Comparison of ENCODE assay signal across 1 cellular context in the genomic region with DNA sequence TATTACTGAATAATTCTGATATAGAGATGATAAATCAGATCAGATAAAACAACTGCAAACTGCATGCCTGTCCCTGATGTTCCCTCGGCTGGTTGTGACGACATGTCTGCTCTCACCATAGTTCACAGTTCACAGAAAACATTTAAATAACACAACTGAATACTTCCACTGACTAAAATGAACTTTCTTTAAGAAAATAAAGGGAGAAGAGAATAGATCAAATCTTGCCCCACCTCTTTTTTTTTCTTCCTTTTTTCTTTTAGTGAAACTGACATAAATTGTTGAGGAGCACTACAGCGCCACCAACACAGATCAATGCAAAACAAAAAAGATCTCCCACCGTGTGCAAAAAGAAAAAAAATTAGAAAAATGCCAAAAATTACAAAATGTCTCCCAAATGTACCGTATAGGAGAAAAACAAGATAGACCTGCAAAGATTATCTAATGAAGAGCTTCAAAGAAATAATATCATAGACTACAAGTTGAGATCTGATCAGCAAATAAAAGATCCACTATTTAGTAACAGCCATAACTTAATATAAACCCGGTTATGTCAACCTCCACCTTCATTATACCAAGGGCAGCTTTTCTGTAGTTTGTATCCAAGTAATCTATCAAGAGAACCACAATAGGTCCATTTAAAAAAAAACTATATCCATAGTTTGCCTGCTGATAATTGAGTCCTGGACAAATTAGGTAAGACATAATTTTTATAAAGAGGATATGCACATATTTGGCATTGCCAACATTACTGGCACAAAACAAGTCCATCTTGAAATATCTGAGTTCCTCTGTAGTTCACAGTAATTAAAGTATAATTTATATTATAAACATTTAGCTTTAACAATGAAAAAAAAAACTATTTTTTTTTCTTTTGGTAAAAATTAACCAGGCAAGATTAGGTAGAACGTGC.
TF ChIP-seq lines count a peak whose summit lies in the region.

No MANE protein-coding gene starts in this region.

TF ChIP-seq in GM12878, 131 proteins besides CTCF, POLR2A, EP300 and RAD21 (continued from another document):
- TF ChIP-seq, protein P1, sequence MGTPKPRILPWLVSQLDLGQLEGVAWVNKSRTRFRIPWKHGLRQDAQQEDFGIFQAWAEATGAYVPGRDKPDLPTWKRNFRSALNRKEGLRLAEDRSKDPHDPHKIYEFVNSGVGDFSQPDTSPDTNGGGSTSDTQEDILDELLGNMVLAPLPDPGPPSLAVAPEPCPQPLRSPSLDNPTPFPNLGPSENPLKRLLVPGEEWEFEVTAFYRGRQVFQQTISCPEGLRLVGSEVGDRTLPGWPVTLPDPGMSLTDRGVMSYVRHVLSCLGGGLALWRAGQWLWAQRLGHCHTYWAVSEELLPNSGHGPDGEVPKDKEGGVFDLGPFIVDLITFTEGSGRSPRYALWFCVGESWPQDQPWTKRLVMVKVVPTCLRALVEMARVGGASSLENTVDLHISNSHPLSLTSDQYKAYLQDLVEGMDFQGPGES (IDR thresholded peaks at IDR 0.05), result no peak
- TF ChIP-seq SIX5 (IDR thresholded peaks at IDR 0.05; ENCODE audit: low read depth, low read length, severe bottlenecking) (no peak), PAX5 (IDR thresholded peaks at IDR 0.05; ENCODE audit: borderline replicate concordance, low read depth, low read length) (no peak), MXI1 (IDR thresholded peaks at IDR 0.05; ENCODE audit: low read depth, low read length) (no peak), IRF4 (IDR thresholded peaks at IDR 0.05; ENCODE audit: low read depth, low read length) (no peak), IKZF2 (IDR thresholded peaks at IDR 0.05) (peak in 1 of 2 experiments; percentile 42; a peak in 2 of 4 replicates), KLF5 (IDR thresholded peaks at IDR 0.05; ENCODE audit: partially characterized antibody) (no peak), ASH2L (IDR thresholded peaks at IDR 0.05; ENCODE audit: borderline replicate concordance, low read depth) (no peak), RB1 (IDR thresholded peaks at IDR 0.05; ENCODE audit: borderline replicate concordance) (0 out of 2 replicates have a peak, but pooled peaks have one; percentile 36)
- TF ChIP-seq, protein P2, sequence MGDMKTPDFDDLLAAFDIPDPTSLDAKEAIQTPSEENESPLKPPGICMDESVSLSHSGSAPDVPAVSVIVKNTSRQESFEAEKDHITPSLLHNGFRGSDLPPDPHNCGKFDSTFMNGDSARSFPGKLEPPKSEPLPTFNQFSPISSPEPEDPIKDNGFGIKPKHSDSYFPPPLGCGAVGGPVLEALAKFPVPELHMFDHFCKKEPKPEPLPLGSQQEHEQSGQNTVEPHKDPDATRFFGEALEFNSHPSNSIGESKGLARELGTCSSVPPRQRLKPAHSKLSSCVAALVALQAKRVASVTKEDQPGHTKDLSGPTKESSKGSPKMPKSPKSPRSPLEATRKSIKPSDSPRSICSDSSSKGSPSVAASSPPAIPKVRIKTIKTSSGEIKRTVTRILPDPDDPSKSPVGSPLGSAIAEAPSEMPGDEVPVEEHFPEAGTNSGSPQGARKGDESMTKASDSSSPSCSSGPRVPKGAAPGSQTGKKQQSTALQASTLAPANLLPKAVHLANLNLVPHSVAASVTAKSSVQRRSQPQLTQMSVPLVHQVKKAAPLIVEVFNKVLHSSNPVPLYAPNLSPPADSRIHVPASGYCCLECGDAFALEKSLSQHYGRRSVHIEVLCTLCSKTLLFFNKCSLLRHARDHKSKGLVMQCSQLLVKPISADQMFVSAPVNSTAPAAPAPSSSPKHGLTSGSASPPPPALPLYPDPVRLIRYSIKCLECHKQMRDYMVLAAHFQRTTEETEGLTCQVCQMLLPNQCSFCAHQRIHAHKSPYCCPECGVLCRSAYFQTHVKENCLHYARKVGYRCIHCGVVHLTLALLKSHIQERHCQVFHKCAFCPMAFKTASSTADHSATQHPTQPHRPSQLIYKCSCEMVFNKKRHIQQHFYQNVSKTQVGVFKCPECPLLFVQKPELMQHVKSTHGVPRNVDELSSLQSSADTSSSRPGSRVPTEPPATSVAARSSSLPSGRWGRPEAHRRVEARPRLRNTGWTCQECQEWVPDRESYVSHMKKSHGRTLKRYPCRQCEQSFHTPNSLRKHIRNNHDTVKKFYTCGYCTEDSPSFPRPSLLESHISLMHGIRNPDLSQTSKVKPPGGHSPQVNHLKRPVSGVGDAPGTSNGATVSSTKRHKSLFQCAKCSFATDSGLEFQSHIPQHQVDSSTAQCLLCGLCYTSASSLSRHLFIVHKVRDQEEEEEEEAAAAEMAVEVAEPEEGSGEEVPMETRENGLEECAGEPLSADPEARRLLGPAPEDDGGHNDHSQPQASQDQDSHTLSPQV (IDR thresholded peaks at IDR 0.05), result no peak
- TF ChIP-seq, protein P3, sequence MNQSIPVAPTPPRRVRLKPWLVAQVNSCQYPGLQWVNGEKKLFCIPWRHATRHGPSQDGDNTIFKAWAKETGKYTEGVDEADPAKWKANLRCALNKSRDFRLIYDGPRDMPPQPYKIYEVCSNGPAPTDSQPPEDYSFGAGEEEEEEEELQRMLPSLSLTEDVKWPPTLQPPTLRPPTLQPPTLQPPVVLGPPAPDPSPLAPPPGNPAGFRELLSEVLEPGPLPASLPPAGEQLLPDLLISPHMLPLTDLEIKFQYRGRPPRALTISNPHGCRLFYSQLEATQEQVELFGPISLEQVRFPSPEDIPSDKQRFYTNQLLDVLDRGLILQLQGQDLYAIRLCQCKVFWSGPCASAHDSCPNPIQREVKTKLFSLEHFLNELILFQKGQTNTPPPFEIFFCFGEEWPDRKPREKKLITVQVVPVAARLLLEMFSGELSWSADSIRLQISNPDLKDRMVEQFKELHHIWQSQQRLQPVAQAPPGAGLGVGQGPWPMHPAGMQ (IDR thresholded peaks at IDR 0.05; ENCODE audit: borderline replicate concordance), result no peak
